Comparison of ENCODE assay signal across 8 cellular contexts in the genomic region with DNA sequence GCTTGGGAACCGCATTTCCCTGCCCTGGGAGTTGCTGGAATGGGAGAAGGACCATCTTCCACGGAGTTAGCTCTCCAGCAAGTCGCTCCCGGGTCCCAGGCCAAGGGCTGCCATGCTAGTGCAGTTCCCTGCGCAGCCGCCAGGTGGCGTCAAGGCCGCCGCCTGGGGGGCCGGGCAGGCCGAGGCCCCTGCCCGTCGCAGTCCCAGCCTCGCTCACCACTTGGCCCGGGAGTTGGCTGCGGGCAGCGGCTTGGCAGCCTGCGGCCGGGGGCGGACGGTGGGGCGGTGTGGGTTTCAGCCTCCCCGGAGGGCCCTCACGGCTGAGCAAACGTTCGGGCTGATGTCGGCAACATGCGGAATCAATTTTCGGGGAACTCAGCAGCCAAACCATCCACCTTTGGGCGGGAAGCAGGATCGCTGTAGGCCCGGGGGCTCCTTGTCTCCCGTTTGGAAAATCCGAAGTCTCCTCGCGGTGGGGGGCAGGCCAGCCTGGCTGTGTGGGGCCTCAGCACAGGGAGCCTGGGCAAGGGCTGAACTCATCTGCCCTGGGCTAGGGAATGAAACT.
DNase-seq lines count a peak whose midpoint lies in the region; ATAC-seq, FAIRE-seq and TF ChIP-seq lines count a peak whose summit lies in the region.

No MANE protein-coding gene starts in this region.

- H3K4me2 ChIP-seq in astrocyte (ENCODE audit: low read length), result peak overlapping the region; percentile 62

- no peaks in the 10 kb centered on the region for H3K4me1 ChIP-seq in astrocyte (ENCODE audit: insufficient read depth, low read length)
- H3K4me1 ChIP-seq in vagina, result no peaks in the 10 kb centered on the region

- H3K27ac ChIP-seq in astrocyte (ENCODE audit: low read depth, low read length) (no peak overlapping the region), vagina (no peak overlapping the region)

- intact Hi-C loops in vagina (cut with DNase I), result no loop called here

- H3K9me3 Mint-ChIP-seq in astrocyte (ENCODE audit: unreplicated experiment), result peaks cover 4% of the 10 kb centered on the region
- peaks cover 0 to 9% (median 4%) of the 10 kb centered on the region in 3 donors for H3K9me3 Mint-ChIP-seq in T-cell

- H3K36me3 ChIP-seq in astrocyte (ENCODE audit: insufficient read depth, low read length), result no peaks in the 10 kb centered on the region
- H3K36me3 ChIP-seq in vagina, result no peaks in the 10 kb centered on the region

- POLR2A ChIA-PET in T-cell (lab: Charles Lee), result no interaction called here

- H3K27me3 ChIP-seq in astrocyte (ENCODE audit: insufficient read depth, low read length), result no peaks in the 10 kb centered on the region
- H3K27me3 ChIP-seq in vagina, result no peaks in the 10 kb centered on the region

- H3K9me3 ChIP-seq in astrocyte (ENCODE audit: insufficient read depth, low read depth, low read length), result no peaks in the 10 kb centered on the region
- no peaks in the 10 kb centered on the region for H3K9me3 ChIP-seq in vagina

- H2AFZ ChIP-seq in astrocyte (ENCODE audit: low read depth, low read length), result peak overlapping the region; percentile 70

- no peaks in the 10 kb centered on the region for H4K20me1 ChIP-seq in astrocyte (ENCODE audit: insufficient read depth, low read length)

- H3K4me3 Mint-ChIP-seq in astrocyte (ENCODE audit: unreplicated experiment), result no peak overlapping the region
- H3K4me3 Mint-ChIP-seq in T-cell, result no peak overlapping the region

- TF ChIP-seq POLR2A in vagina (IDR thresholded peaks at IDR 0.05), result no peak

- H3K36me3 Mint-ChIP-seq in astrocyte (ENCODE audit: low read depth, unreplicated experiment), result peaks cover 4% of the 10 kb centered on the region
- H3K36me3 Mint-ChIP-seq in T-cell, result no peaks in the 10 kb centered on the region

- peak; percentile 74 for ATAC-seq in HG02885 (IDR thresholded peaks at IDR 0.05; ENCODE audit: poor library complexity, unreplicated experiment)
- no peak for ATAC-seq in T-cell (replicated peaks in 1 of 4)

- H3K4me1 Mint-ChIP-seq in astrocyte (ENCODE audit: low read depth, unreplicated experiment) (no peaks in the 10 kb centered on the region), T-cell (no peaks in the 10 kb centered on the region)

- no peak overlapping the region for H3K27ac Mint-ChIP-seq in astrocyte (ENCODE audit: unreplicated experiment)
- no peak overlapping the region for H3K27ac Mint-ChIP-seq in T-cell

- DNase-seq in astrocyte (ENCODE audit: low read depth) (peak; percentile 29), left kidney (ENCODE audit: low read depth, low spot score) (peak; percentile 80), vagina (ENCODE audit: extremely low spot score in 2 of 2) (peak; percentile 55 to 72), COLO829 (ENCODE audit: low spot score) (no peak), NCI-H1105 treated with DMSO at 0.1 percent for 48 hours (lab: John Stamatoyannopoulos, UW) (no peak), T-cell (no peak)

- no peak overlapping the region for H3K9ac ChIP-seq in astrocyte (ENCODE audit: low read length)

- CTCF ChIA-PET in T-cell (lab: Charles Lee), result no interaction called here

- TF ChIP-seq CTCF in GM12872 (IDR thresholded peaks at IDR 0.05; ENCODE audit: insufficient read depth, low read depth, low read length) (peak; percentile 96), astrocyte (IDR thresholded peaks at IDR 0.05; ENCODE audit: insufficient read depth, low read depth, low read length) (peak; percentile 69), vagina (IDR thresholded peaks at IDR 0.05) (peak in 2 of 3 experiments; percentile 43 to 51)

- H3K79me2 ChIP-seq in astrocyte (ENCODE audit: insufficient read depth, low read length), result no peaks in the 10 kb centered on the region

- FAIRE-seq in astrocyte (lab: Jason Lieb, UNC), result no peak

- H3K4me3 ChIP-seq in astrocyte (ENCODE audit: insufficient read depth, low read depth, low read length), result peak overlapping the region; percentile 13
- no peak overlapping the region for H3K4me3 ChIP-seq in vagina

- peaks cover 13% of the 10 kb centered on the region for H3K27me3 Mint-ChIP-seq in astrocyte (ENCODE audit: low read depth, unreplicated experiment)
- H3K27me3 Mint-ChIP-seq in T-cell, result peaks cover 0 to 5% of the 10 kb centered on the region in 2 donors

Comparison
In these comparisons a context has a peak if more than half of its experiments do, and no peak if none do; other contexts are left out.
1. DNase-seq: peak in astrocyte (single experiment), left kidney (single experiment) and vagina (2 of 2); none in COLO829 (single experiment), NCI-H1105 treated with DMSO at 0.1 percent for 48 hours (single experiment) and T-cell (0 of 34).
2. Peak in every context shown above with its lines, with median percentiles within 50 percentile points of each other: CTCF ChIP-seq.